Comparison of ENCODE assay signal across 1 cellular context in the genomic region with DNA sequence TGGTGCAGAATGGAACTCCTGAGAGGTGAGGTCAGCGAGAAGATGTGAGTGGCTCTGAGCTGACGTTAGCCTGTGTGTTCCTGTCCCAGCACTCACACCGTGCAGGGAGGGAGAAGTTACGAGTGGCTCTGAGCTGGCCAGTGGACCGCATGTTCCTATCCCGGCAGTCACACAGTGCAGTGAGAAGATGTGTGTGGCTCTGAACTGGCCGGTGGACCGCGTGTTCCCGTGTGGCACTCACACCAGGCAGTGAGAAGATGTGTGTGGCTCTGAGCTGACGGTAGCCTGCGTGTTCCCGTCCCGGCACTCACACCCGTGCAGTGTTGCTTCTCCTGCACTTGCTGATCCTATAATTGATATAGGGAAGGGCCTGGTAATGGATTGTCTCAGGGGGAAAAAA.
TF ChIP-seq lines count a peak whose summit lies in the region.

No MANE protein-coding gene starts in this region.

TF ChIP-seq in H1, 55 proteins besides CTCF, POLR2A, EP300 and RAD21 (continued from another document):
- no peak for TF ChIP-seq HDAC2 (IDR thresholded peaks at IDR 0.05; ENCODE audit: borderline replicate concordance in 1 of 2, low read depth in 2 of 2, low read length in 2 of 2)
- TF ChIP-seq, protein P1, sequence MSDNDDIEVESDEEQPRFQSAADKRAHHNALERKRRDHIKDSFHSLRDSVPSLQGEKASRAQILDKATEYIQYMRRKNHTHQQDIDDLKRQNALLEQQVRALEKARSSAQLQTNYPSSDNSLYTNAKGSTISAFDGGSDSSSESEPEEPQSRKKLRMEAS (IDR thresholded peaks at IDR 0.05), result no peak
- TF ChIP-seq CBX5 (IDR thresholded peaks at IDR 0.05; ENCODE audit: low read depth, low read length), result no peak
- no peak for TF ChIP-seq SP1 (IDR thresholded peaks at IDR 0.05; ENCODE audit: low read depth, low read length)
- TF ChIP-seq CEBPB (IDR thresholded peaks at IDR 0.05; ENCODE audit: low read depth, low read length), result no peak
